ENCODE assay signal across 15 cellular contexts in the genomic region with DNA sequence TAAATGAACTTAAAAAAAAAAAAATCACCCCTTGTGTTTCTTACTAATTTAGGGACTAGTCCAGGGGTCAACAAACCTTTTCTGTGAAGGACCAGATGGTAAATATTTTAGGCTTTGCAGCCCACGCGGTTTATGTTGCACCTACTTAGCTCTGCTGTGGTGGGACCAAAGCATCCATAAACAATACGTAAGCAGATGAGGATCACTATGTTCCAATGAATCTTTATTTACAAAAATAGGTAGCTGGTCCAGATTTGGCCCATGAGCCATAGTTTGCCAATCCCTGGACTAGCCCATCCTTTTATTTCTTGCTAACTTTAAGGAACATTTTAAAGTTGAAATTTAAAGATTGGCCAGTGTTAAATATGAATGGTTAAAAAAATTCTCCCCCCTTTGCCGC.
DNase-seq lines count a peak whose midpoint lies in the region; ATAC-seq and TF ChIP-seq lines count a peak whose summit lies in the region.
"Had no signal": no experiment of that assay in that cellular context is flagged by ENCODE, and none has a peak within 500 bp of the region (broad histone marks: within the 10 kb centered on the region; RNA-seq: fewer than 3 reads in every experiment).

No MANE protein-coding gene starts in this region.

- peaks cover 57% of the 10 kb centered on the region for H3K4me1 ChIP-seq in endodermal cell (ENCODE audit: control insufficient read depth, insufficient read depth, low read length)
- peaks cover 75 to 87% of the 10 kb centered on the region in 2 donors for H3K4me1 ChIP-seq in thoracic aorta (ENCODE audit: control insufficient read depth in 1 of 2, low read depth in 2 of 2)
- peaks cover 40% of the 10 kb centered on the region for H3K4me1 ChIP-seq in mucosa of descending colon (ENCODE audit: low read depth)

- no peak overlapping the region for H3K27ac Mint-ChIP-seq in activated naive CD8-positive, alpha-beta T cell
- H3K27ac Mint-ChIP-seq in activated naive CD8-positive, alpha-beta T cell treated with anti-CD3 and anti-CD28 coated beads for 36 hours, result no peak overlapping the region
- H3K27ac Mint-ChIP-seq in endodermal cell (peak overlapping the region; percentile 67), neural crest cell (ENCODE audit: unreplicated experiment) (no peak overlapping the region), Calu3 (ENCODE audit: unreplicated experiment) (no peak overlapping the region)
- H3K27ac Mint-ChIP-seq: activated naive CD4-positive, alpha-beta T cell treated with anti-CD3 and anti-CD28 coated beads, Interleukin-2, amount 10 ng/mL, durations not matched to agents 7 days and 5 days; T-helper 1 cell treated with Interleukin-12 subunit alpha and Interleukin-12 subunit beta and Interleukin-4 antibody, amounts not matched to agents 30 μg/mL and 1 μg/mL, for 36 hours; type B pancreatic cell had no signal

- ATAC-seq in thoracic aorta (ENCODE audit: insufficient number of reproducible peaks, low FRiP score, low read depth) (no peak), mucosa of descending colon (no peak)

- peaks cover 21% of the 10 kb centered on the region for H3K4me1 Mint-ChIP-seq in activated naive CD8-positive, alpha-beta T cell (ENCODE audit: low read depth)
- H3K4me1 Mint-ChIP-seq in activated naive CD8-positive, alpha-beta T cell treated with anti-CD3 and anti-CD28 coated beads for 36 hours, result peaks cover 35% of the 10 kb centered on the region
- H3K4me1 Mint-ChIP-seq in endodermal cell (peaks cover 51% of the 10 kb centered on the region), neural crest cell (peaks cover 11% of the 10 kb centered on the region), Calu3 (ENCODE audit: low read depth, unreplicated experiment) (peaks cover 13% of the 10 kb centered on the region)

- no peaks in the 10 kb centered on the region for H3K9me3 Mint-ChIP-seq in activated naive CD8-positive, alpha-beta T cell (ENCODE audit: low read depth)
- no peaks in the 10 kb centered on the region for H3K9me3 Mint-ChIP-seq in activated naive CD8-positive, alpha-beta T cell treated with anti-CD3 and anti-CD28 coated beads for 36 hours
- H3K9me3 Mint-ChIP-seq in endodermal cell, result no peaks in the 10 kb centered on the region
- H3K9me3 Mint-ChIP-seq in neural crest cell, result no peaks in the 10 kb centered on the region
- no peaks in the 10 kb centered on the region for H3K9me3 Mint-ChIP-seq in Calu3 (ENCODE audit: low read depth, unreplicated experiment)
- H3K9me3 Mint-ChIP-seq: activated naive CD4-positive, alpha-beta T cell treated with anti-CD3 and anti-CD28 coated beads, Interleukin-2, amount 10 ng/mL, durations not matched to agents 7 days and 5 days; CD4-positive, CD25-positive, alpha-beta regulatory T cell; T-helper 1 cell treated with Interleukin-12 subunit alpha and Interleukin-12 subunit beta and Interleukin-4 antibody, amounts not matched to agents 30 μg/mL and 1 μg/mL, for 36 hours; type B pancreatic cell had no signal

- H3K27ac ChIP-seq in endodermal cell (ENCODE audit: low read depth, low read length), result peak overlapping the region; percentile 89
- peak overlapping the region; percentile 4 to 44 for H3K27ac ChIP-seq in thoracic aorta
- H3K27ac ChIP-seq: RWPE1 had no signal

- no peaks in the 10 kb centered on the region for H3K27me3 Mint-ChIP-seq in activated naive CD8-positive, alpha-beta T cell
- H3K27me3 Mint-ChIP-seq in activated naive CD8-positive, alpha-beta T cell treated with anti-CD3 and anti-CD28 coated beads for 36 hours, result no peaks in the 10 kb centered on the region
- H3K27me3 Mint-ChIP-seq in endodermal cell (ENCODE audit: insufficient read depth) (no peaks in the 10 kb centered on the region), neural crest cell (ENCODE audit: low read depth) (no peaks in the 10 kb centered on the region), Calu3 (ENCODE audit: unreplicated experiment) (no peaks in the 10 kb centered on the region)
- H3K27me3 Mint-ChIP-seq: activated naive CD4-positive, alpha-beta T cell treated with anti-CD3 and anti-CD28 coated beads, Interleukin-2, amount 10 ng/mL, durations not matched to agents 7 days and 5 days; CD4-positive, CD25-positive, alpha-beta regulatory T cell; type B pancreatic cell had no signal

- TF ChIP-seq CTCF in endodermal cell (conservative IDR thresholded peaks at IDR 0.05), result no peak
- no peak for TF ChIP-seq CTCF in neural crest cell (conservative IDR thresholded peaks at IDR 0.05)
- TF ChIP-seq CTCF in thoracic aorta (IDR thresholded peaks at IDR 0.05), result no peak
- TF ChIP-seq CTCF in mucosa of descending colon (IDR thresholded peaks at IDR 0.05), result no peak
- TF ChIP-seq CTCF in Calu3 (IDR thresholded peaks at IDR 0.05; ENCODE audit: unreplicated experiment), result no peak

- H3K9ac ChIP-seq in endodermal cell (ENCODE audit: extremely low read depth, low read length, poor library complexity, severe bottlenecking), result peak overlapping the region; percentile 73

- H3K4me3 ChIP-seq in endodermal cell (ENCODE audit: low read length) (peak overlapping the region; percentile 70), thoracic aorta (no peak overlapping the region), mucosa of descending colon (no peak overlapping the region)

- no peak for DNase-seq in activated naive CD8-positive, alpha-beta T cell treated with anti-CD3 and anti-CD28 coated beads for 36 hours
- DNase-seq in endodermal cell, result no peak
- no peak for DNase-seq in neural crest cell (ENCODE audit: low read depth, low spot score)
- DNase-seq in thoracic aorta (ENCODE audit: low spot score), result no peak
- DNase-seq in mucosa of descending colon, result no peak
- no peak for DNase-seq in Calu3
- DNase-seq in AG08396 (ENCODE audit: low spot score), result no peak
- DNase-seq: activated naive CD4-positive, alpha-beta T cell treated with anti-CD3 and anti-CD28 coated beads, Interleukin-2, amount 10 ng/mL, durations not matched to agents 7 days and 5 days; CD4-positive, CD25-positive, alpha-beta regulatory T cell; NK-92 treated with Interleukin-12 subunit alpha and Interleukin-12 subunit beta, amount 100 ng/mL, for 24 hours; posterior cingulate gyrus had no signal

- 57 to 77% methylated on average over 3 to 4 of the region's 4 CpGs for WGBS in endodermal cell (ENCODE audit: insufficient coverage in 1 of 2, insufficient read length in 1 of 2), 2 experiments

- BruUV-seq in Calu3 (replicated peaks; lab: Mats Ljungman, UMichigan), result no TSS peak

- H3K27me3 ChIP-seq in endodermal cell (ENCODE audit: control insufficient read depth, insufficient read depth, low read length, poor library complexity, severe bottlenecking) (no peaks in the 10 kb centered on the region), thoracic aorta (replicated peaks; ENCODE audit: insufficient read depth) (no peaks in the 10 kb centered on the region)

- peak overlapping the region; percentile 40 for H3K4me3 Mint-ChIP-seq in activated naive CD8-positive, alpha-beta T cell
- no peak overlapping the region for H3K4me3 Mint-ChIP-seq in activated naive CD8-positive, alpha-beta T cell treated with anti-CD3 and anti-CD28 coated beads for 36 hours
- H3K4me3 Mint-ChIP-seq in endodermal cell (peak overlapping the region; percentile 8), neural crest cell (peak overlapping the region; percentile 29), Calu3 (ENCODE audit: low read depth, unreplicated experiment) (no peak overlapping the region)
- H3K4me3 Mint-ChIP-seq: activated naive CD4-positive, alpha-beta T cell treated with anti-CD3 and anti-CD28 coated beads, Interleukin-2, amount 10 ng/mL, durations not matched to agents 7 days and 5 days; T-helper 1 cell treated with Interleukin-12 subunit alpha and Interleukin-12 subunit beta and Interleukin-4 antibody, amounts not matched to agents 30 μg/mL and 1 μg/mL, for 36 hours; type B pancreatic cell had no signal

- H3K9me3 ChIP-seq in endodermal cell (ENCODE audit: control insufficient read depth, low read length), result no peaks in the 10 kb centered on the region
- H3K9me3 ChIP-seq in thoracic aorta, result no peaks in the 10 kb centered on the region
- H3K9me3 ChIP-seq in mucosa of descending colon, result no peaks in the 10 kb centered on the region

- intact Hi-C loops in mucosa of descending colon (cut with DNase I, micrococcal nuclease), result no loop called here
- intact Hi-C loops in Calu3 (cut with micrococcal nuclease; ENCODE audit: unreplicated experiment), result no loop called here

- H3K36me3 Mint-ChIP-seq in activated naive CD8-positive, alpha-beta T cell, result no peaks in the 10 kb centered on the region
- H3K36me3 Mint-ChIP-seq in activated naive CD8-positive, alpha-beta T cell treated with anti-CD3 and anti-CD28 coated beads for 36 hours, result no peaks in the 10 kb centered on the region
- H3K36me3 Mint-ChIP-seq in endodermal cell (ENCODE audit: low read depth) (no peaks in the 10 kb centered on the region), neural crest cell (ENCODE audit: low read depth) (no peaks in the 10 kb centered on the region), Calu3 (ENCODE audit: insufficient read depth, unreplicated experiment) (no peaks in the 10 kb centered on the region)
- H3K36me3 Mint-ChIP-seq: activated naive CD4-positive, alpha-beta T cell treated with anti-CD3 and anti-CD28 coated beads, Interleukin-2, amount 10 ng/mL, durations not matched to agents 7 days and 5 days; CD4-positive, CD25-positive, alpha-beta regulatory T cell; type B pancreatic cell had no signal

- CTCF ChIA-PET in Calu3 (lab: Charles Lee), result no interaction called here

- H3K36me3 ChIP-seq in endodermal cell (ENCODE audit: control insufficient read depth, insufficient read depth, low read length) (no peaks in the 10 kb centered on the region), thoracic aorta (no peaks in the 10 kb centered on the region), mucosa of descending colon (ENCODE audit: low read depth) (no peaks in the 10 kb centered on the region)

Comparison
In these comparisons a context has a peak if more than half of its experiments do, and no peak if none do; other contexts are left out.
1. H3K4me3 Mint-ChIP-seq: peak in activated naive CD8-positive, alpha-beta T cell (single experiment), endodermal cell (single experiment) and neural crest cell (single experiment); none in activated naive CD8-positive, alpha-beta T cell treated with anti-CD3 and anti-CD28 coated beads for 36 hours (single experiment) and Calu3 (single experiment).